ENCODE assay signal across 9 cellular contexts in the genomic region with DNA sequence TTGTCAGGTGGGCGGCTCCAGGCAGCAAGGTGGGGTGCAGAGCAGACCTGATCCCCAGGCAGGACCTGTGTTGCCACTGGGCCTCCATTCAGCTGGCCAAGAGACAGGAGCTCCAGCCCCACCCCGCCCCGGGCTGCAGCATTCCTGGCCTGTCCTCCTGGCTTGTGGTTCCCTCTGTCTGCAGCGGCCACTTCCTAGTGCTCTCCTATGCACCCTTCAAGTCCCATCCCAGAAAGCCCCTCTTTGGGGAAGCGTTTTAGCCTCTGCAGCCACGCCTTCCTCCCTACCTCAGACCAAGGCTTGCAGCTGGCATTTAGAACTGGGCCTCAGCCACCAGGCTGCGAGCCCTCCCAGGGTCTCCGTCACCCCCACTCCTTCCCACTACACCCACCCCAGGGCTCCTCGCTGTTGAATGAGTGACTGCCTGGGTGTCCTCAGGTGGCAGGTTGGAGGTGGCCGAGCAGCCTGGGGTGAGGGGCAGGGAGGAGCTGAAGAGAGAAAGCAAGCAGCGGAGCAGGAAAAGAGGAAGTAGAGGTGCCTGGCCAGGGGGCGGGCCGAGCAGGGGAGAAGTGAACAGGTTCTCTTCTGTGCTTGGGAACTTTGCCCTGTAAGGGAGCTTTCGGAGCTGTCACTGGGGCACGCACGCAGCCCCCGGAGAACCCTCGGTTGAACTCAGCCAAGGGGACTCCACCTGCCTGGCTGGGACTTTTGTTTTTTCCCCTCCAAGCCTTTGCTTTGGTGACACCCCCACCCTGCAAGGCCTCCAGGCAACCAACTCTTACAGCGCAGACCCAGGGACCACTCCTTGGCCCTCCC.
DNase-seq lines count a peak whose midpoint lies in the region; ATAC-seq and TF ChIP-seq lines count a peak whose summit lies in the region.
"Had no signal": no experiment of that assay in that cellular context is flagged by ENCODE, and none has a peak within 500 bp of the region (broad histone marks: within the 10 kb centered on the region; RNA-seq: fewer than 3 reads in every experiment).

No MANE protein-coding gene starts in this region.

- CTCF ChIA-PET in activated naive CD4-positive, alpha-beta T cell treated with anti-CD3 and anti-CD28 coated beads, Interleukin-2, amount 10 ng/mL, durations not matched to agents 7 days and 5 days (lab: Charles Lee): interaction anchor here (1.6 kb wide), 1 partner anchor 11 kb away, joined by 4 read pairs; no protein-coding TSS in a partner anchor

- H3K27me3 Mint-ChIP-seq in activated naive CD4-positive, alpha-beta T cell treated with anti-CD3 and anti-CD28 coated beads, Interleukin-2, amount 10 ng/mL, durations not matched to agents 7 days and 5 days: peaks cover 20% of the 10 kb centered on the region

- peaks cover 22% of the 10 kb centered on the region for H3K36me3 Mint-ChIP-seq in activated naive CD4-positive, alpha-beta T cell treated with anti-CD3 and anti-CD28 coated beads, Interleukin-2, amount 10 ng/mL, durations not matched to agents 7 days and 5 days
- peaks cover 55% of the 10 kb centered on the region for H3K36me3 Mint-ChIP-seq in stimulated activated effector memory CD8-positive, alpha-beta T cell treated with anti-CD3 and anti-CD28 coated beads, Interleukin-12 subunit alpha, Interleukin-12 subunit beta, amount 100 ng/mL, for 72 hours

- no peak for DNase-seq in GM12864 (ENCODE audit: low read depth)
- peak; percentile 24 for DNase-seq in NCI-H226
- peak; percentile 79 for DNase-seq in activated naive CD4-positive, alpha-beta T cell treated with anti-CD3 and anti-CD28 coated beads, Interleukin-2, amount 10 ng/mL, durations not matched to agents 7 days and 5 days
- peak in 1 of 2 donors; percentile 77 for DNase-seq in stimulated activated effector memory CD8-positive, alpha-beta T cell treated with anti-CD3 and anti-CD28 coated beads, Interleukin-12 subunit alpha, Interleukin-12 subunit beta, amount 100 ng/mL, for 72 hours (ENCODE audit: low spot score in 2 of 2)
- DNase-seq in NCI-H1930 (lab: John Stamatoyannopoulos, UW): no peak
- DNase-seq in NK-92 treated with Interleukin-12 subunit alpha and Interleukin-12 subunit beta, amount 100 ng/mL, for 24 hours (lab: John Stamatoyannopoulos, UW): no peak

- H3K4me3 Mint-ChIP-seq in activated naive CD4-positive, alpha-beta T cell treated with anti-CD3 and anti-CD28 coated beads, Interleukin-2, amount 10 ng/mL, durations not matched to agents 7 days and 5 days: peak overlapping the region; percentile 98
- H3K4me3 Mint-ChIP-seq in stimulated activated effector memory CD8-positive, alpha-beta T cell treated with anti-CD3 and anti-CD28 coated beads, Interleukin-12 subunit alpha, Interleukin-12 subunit beta, amount 100 ng/mL, for 72 hours: peak overlapping the region; percentile 96

- TF ChIP-seq CTCF in GM12864 (IDR thresholded peaks at IDR 0.05; ENCODE audit: low read depth, low read length, missing control alignments): no peak

- H3K4me1 Mint-ChIP-seq in activated naive CD4-positive, alpha-beta T cell treated with anti-CD3 and anti-CD28 coated beads, Interleukin-2, amount 10 ng/mL, durations not matched to agents 7 days and 5 days: peaks cover 22% of the 10 kb centered on the region
- peaks cover 47% of the 10 kb centered on the region for H3K4me1 Mint-ChIP-seq in stimulated activated effector memory CD8-positive, alpha-beta T cell treated with anti-CD3 and anti-CD28 coated beads, Interleukin-12 subunit alpha, Interleukin-12 subunit beta, amount 100 ng/mL, for 72 hours

- peak overlapping the region; percentile 93 for H3K4me3 ChIP-seq in GM12864 (ENCODE audit: low read depth, low read length)

- peak overlapping the region; percentile 96 for H3K27ac Mint-ChIP-seq in activated naive CD4-positive, alpha-beta T cell treated with anti-CD3 and anti-CD28 coated beads, Interleukin-2, amount 10 ng/mL, durations not matched to agents 7 days and 5 days
- peak overlapping the region; percentile 99 for H3K27ac Mint-ChIP-seq in stimulated activated effector memory CD8-positive, alpha-beta T cell treated with anti-CD3 and anti-CD28 coated beads, Interleukin-12 subunit alpha, Interleukin-12 subunit beta, amount 100 ng/mL, for 72 hours

- ATAC-seq in GM21825 (IDR thresholded peaks at IDR 0.05; ENCODE audit: unreplicated experiment): peak; percentile 30
- ATAC-seq in stimulated activated effector memory CD8-positive, alpha-beta T cell treated with anti-CD3 and anti-CD28 coated beads, Interleukin-12 subunit alpha, Interleukin-12 subunit beta, amount 100 ng/mL, for 72 hours: no peak

- peak overlapping the region; percentile 57 for H3K27ac ChIP-seq in layer of hippocampus (ENCODE audit: low read depth, low read length)
- H3K27ac ChIP-seq: KMS-11 had no signal

- no peaks in the 10 kb centered on the region for H3K27me3 ChIP-seq in layer of hippocampus (ENCODE audit: control insufficient read depth, insufficient read depth, low read length)

- no peaks in the 10 kb centered on the region for H3K9me3 Mint-ChIP-seq in activated naive CD4-positive, alpha-beta T cell treated with anti-CD3 and anti-CD28 coated beads, Interleukin-2, amount 10 ng/mL, durations not matched to agents 7 days and 5 days
- H3K9me3 Mint-ChIP-seq in stimulated activated effector memory CD8-positive, alpha-beta T cell treated with anti-CD3 and anti-CD28 coated beads, Interleukin-12 subunit alpha, Interleukin-12 subunit beta, amount 100 ng/mL, for 72 hours: no peaks in the 10 kb centered on the region

Comparison
In these comparisons a context has a peak if more than half of its experiments do, and no peak if none do; other contexts are left out.
1. DNase-seq: peak in NCI-H226 (single experiment) and activated naive CD4-positive, alpha-beta T cell treated with anti-CD3 and anti-CD28 coated beads, Interleukin-2, amount 10 ng/mL, durations not matched to agents 7 days and 5 days (single experiment); none in GM12864 (single experiment), NCI-H1930 (0 of 2) and NK-92 treated with Interleukin-12 subunit alpha and Interleukin-12 subunit beta, amount 100 ng/mL, for 24 hours (single experiment).